ENCODE assay signal across 1 cellular context in the genomic region with DNA sequence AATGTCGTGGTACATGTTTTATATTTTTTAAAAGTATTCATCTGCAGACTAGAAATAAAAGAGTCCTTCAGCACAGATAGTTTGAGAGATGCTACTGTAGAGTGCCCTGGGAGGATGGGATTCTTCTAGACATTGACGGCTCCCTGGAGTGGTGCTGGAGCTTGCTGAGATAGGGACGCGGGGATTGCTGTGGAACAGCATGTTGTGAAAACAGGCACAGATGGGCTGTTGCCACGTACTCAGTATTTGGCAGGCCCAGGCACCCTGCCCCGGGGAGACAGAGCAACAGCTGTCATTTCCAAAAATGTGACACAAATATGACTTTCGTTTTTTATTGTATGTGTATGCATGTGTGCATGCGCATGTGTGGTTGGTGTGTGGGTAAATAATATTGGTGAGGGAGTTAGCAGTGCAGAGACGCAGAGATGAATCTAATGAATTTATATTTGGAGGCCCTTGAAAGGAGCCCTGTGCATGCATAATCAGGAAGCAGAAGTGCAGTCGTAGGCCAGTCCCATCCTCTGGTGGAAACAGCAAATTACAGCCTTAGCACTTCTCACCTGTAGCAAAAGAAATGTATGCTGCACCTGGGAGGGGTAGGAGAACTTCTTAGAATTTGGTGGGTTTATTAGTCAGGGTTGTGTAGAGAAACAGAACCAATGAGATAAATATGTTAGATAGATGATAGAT.
TF ChIP-seq lines count a peak whose summit lies in the region.

No MANE protein-coding gene starts in this region.

TF ChIP-seq in WTC11, 78 proteins besides CTCF, POLR2A, EP300 and RAD21 (continued from another document):
- TF ChIP-seq, protein P1, sequence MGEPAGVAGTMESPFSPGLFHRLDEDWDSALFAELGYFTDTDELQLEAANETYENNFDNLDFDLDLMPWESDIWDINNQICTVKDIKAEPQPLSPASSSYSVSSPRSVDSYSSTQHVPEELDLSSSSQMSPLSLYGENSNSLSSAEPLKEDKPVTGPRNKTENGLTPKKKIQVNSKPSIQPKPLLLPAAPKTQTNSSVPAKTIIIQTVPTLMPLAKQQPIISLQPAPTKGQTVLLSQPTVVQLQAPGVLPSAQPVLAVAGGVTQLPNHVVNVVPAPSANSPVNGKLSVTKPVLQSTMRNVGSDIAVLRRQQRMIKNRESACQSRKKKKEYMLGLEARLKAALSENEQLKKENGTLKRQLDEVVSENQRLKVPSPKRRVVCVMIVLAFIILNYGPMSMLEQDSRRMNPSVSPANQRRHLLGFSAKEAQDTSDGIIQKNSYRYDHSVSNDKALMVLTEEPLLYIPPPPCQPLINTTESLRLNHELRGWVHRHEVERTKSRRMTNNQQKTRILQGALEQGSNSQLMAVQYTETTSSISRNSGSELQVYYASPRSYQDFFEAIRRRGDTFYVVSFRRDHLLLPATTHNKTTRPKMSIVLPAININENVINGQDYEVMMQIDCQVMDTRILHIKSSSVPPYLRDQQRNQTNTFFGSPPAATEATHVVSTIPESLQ (CRISPR knock-in tag; IDR thresholded peaks at IDR 0.05): no peak
- TF ChIP-seq, protein P2, sequence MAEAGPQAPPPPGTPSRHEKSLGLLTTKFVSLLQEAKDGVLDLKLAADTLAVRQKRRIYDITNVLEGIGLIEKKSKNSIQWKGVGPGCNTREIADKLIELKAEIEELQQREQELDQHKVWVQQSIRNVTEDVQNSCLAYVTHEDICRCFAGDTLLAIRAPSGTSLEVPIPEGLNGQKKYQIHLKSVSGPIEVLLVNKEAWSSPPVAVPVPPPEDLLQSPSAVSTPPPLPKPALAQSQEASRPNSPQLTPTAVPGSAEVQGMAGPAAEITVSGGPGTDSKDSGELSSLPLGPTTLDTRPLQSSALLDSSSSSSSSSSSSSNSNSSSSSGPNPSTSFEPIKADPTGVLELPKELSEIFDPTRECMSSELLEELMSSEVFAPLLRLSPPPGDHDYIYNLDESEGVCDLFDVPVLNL (CRISPR knock-in tag; IDR thresholded peaks at IDR 0.05; ENCODE audit: borderline replicate concordance, low read depth): no peak
- TF ChIP-seq SMAD4 (CRISPR knock-in tag; IDR thresholded peaks at IDR 0.05): no peak
